In the genomic region with DNA sequence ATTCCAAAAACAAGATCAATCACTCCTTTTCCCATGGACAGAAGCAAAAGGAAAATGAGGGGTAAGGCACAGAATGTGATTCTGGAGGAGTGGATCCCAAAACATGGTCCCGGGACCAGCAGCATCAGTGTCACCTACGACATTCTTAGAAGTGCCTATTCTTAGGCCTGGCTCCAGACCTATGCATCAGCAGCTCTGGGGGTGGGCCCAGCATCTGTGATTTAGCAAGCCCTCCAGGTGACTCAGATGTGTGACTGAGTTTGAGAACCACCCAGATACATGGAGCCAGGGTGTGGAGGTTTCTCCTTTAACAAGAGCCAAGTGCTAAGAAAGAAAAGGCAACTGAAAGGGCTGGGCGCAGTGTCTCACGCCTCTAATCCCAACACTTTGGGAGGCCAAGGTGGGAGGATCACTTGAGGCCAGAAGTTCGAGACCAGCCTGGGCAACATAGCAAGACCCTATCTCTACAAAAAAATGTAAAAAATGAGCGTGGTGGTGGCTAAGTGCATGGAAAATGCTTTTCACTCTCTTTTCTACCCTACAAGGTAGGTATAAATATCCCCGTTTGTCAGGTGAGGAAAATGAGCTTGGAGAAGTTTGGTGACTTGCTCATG, we compare ENCODE assay signal across 23 cellular contexts. TPM values are rescaled to one million over a fixed set of nuclear protein-coding genes. Genes with fewer than 3 reads are reported as not detected.
DNase-seq lines count a peak whose midpoint lies in the region; ATAC-seq and TF ChIP-seq lines count a peak whose summit lies in the region.
"Had no signal": no experiment of that assay in that cellular context is flagged by ENCODE, and none has a peak within 500 bp of the region (broad histone marks: within the 10 kb centered on the region; RNA-seq: fewer than 3 reads in every experiment).

No MANE protein-coding gene starts in this region.

- no peak for DNase-seq in activated naive CD4-positive, alpha-beta T cell treated with anti-CD3 and anti-CD28 coated beads, Interleukin-2, amount 50 U/mL, for 72 hours (ENCODE audit: low spot score in 2 of 2)
- DNase-seq in activated naive CD4-positive, alpha-beta T cell treated with anti-CD3 and anti-CD28 coated beads, Interleukin-2, amount 10 ng/mL, durations not matched to agents 7 days and 5 days: no peak
- DNase-seq in NCI-H226 (peak; percentile 63), fibroblast of mammary gland (ENCODE audit: low read depth) (peak; percentile 78), adrenal gland (no peak), HK-2 (ENCODE audit: unreplicated experiment) (no peak)
- DNase-seq in stimulated activated effector memory CD8-positive, alpha-beta T cell treated with anti-CD3 and anti-CD28 coated beads, Interleukin-12 subunit alpha, Interleukin-12 subunit beta, amount 100 ng/mL, for 72 hours (ENCODE audit: low spot score in 2 of 2): no peak
- DNase-seq: activated CD8-positive, alpha-beta memory T cell treated with anti-CD3 and anti-CD28 coated beads, Interleukin-2, amount 10 ng/mL, durations not matched to agents 7 days and 5 days; activated gamma-delta T cell treated with Interleukin-2 at 50 U/mL for 16 hours; COR-L47; GF-D8; hippocampal formation; NCI-H1436; NCI-H2227 treated with DMSO at 0.1 percent for 48 hours; small intestine; stimulated activated naive CD4-positive, alpha-beta T cell treated with Interleukin-2 at 50 U/mL for 16 hours had no signal

- TF ChIP-seq CTCF in fibroblast of mammary gland (conservative IDR thresholded peaks at IDR 0.05; ENCODE audit: control insufficient read depth, insufficient read depth, low read depth, low read length) (no peak), adrenal gland (IDR thresholded peaks at IDR 0.05) (no peak)

- H3K4me1 ChIP-seq in adrenal gland (replicated peaks in 1 of 2): peaks cover 6 to 9% of the 10 kb centered on the region in 2 donors

- intact Hi-C loops in adrenal gland (cut with DNase I): no loop called here

- no peaks in the 10 kb centered on the region for H3K36me3 ChIP-seq in adrenal gland (replicated peaks in 1 of 2)

- no peak overlapping the region for H3K27ac ChIP-seq in adrenal gland
- H3K27ac ChIP-seq: KMS-11 had no signal

- no peak overlapping the region for H3K4me3 ChIP-seq in fibroblast of mammary gland (ENCODE audit: control insufficient read depth, low read depth, low read length)
- H3K4me3 ChIP-seq in adrenal gland: no peak overlapping the region

- H3K9me3 Mint-ChIP-seq in activated naive CD4-positive, alpha-beta T cell treated with anti-CD3 and anti-CD28 coated beads, Interleukin-2, amount 50 U/mL, for 72 hours: no peaks in the 10 kb centered on the region
- H3K9me3 Mint-ChIP-seq in activated naive CD4-positive, alpha-beta T cell treated with anti-CD3 and anti-CD28 coated beads, Interleukin-2, amount 10 ng/mL, durations not matched to agents 7 days and 5 days: no peaks in the 10 kb centered on the region
- no peaks in the 10 kb centered on the region for H3K9me3 Mint-ChIP-seq in stimulated activated effector memory CD8-positive, alpha-beta T cell treated with anti-CD3 and anti-CD28 coated beads, Interleukin-12 subunit alpha, Interleukin-12 subunit beta, amount 100 ng/mL, for 72 hours

- no peaks in the 10 kb centered on the region for H3K9me3 ChIP-seq in adrenal gland (replicated peaks in 1 of 3)

- H3K27me3 ChIP-seq in adrenal gland: no peaks in the 10 kb centered on the region

- peaks cover 34% of the 10 kb centered on the region for H3K27me3 Mint-ChIP-seq in activated naive CD4-positive, alpha-beta T cell treated with anti-CD3 and anti-CD28 coated beads, Interleukin-2, amount 10 ng/mL, durations not matched to agents 7 days and 5 days

- no peak overlapping the region for H3K27ac Mint-ChIP-seq in activated naive CD4-positive, alpha-beta T cell treated with anti-CD3 and anti-CD28 coated beads, Interleukin-2, amount 50 U/mL, for 72 hours
- no peak overlapping the region for H3K27ac Mint-ChIP-seq in activated naive CD4-positive, alpha-beta T cell treated with anti-CD3 and anti-CD28 coated beads, Interleukin-2, amount 10 ng/mL, durations not matched to agents 7 days and 5 days
- no peak overlapping the region for H3K27ac Mint-ChIP-seq in stimulated activated effector memory CD8-positive, alpha-beta T cell treated with anti-CD3 and anti-CD28 coated beads, Interleukin-12 subunit alpha, Interleukin-12 subunit beta, amount 100 ng/mL, for 72 hours
- H3K27ac Mint-ChIP-seq: activated CD8-positive, alpha-beta memory T cell treated with anti-CD3 and anti-CD28 coated beads, Interleukin-2, amount 10 ng/mL, durations not matched to agents 7 days and 5 days; brain; dendritic cell treated with granulocyte-macrophage colony-stimulating factor and Interleukin-4, amounts not matched to agents 40 ng/mL and 50 ng/mL, for 4 days had no signal

- ATAC-seq in activated naive CD4-positive, alpha-beta T cell treated with anti-CD3 and anti-CD28 coated beads, Interleukin-2, amount 50 U/mL, for 72 hours: peak; percentile 35 to 43
- peak; percentile 77 for ATAC-seq in stimulated activated effector memory CD8-positive, alpha-beta T cell treated with anti-CD3 and anti-CD28 coated beads, Interleukin-12 subunit alpha, Interleukin-12 subunit beta, amount 100 ng/mL, for 72 hours
- ATAC-seq in GM19035 (IDR thresholded peaks at IDR 0.05; ENCODE audit: unreplicated experiment): no peak
- ATAC-seq: activated CD8-positive, alpha-beta memory T cell treated with anti-CD3 and anti-CD28 coated beads, Interleukin-2, amount 10 ng/mL, durations not matched to agents 7 days and 5 days had no signal

- TF ChIP-seq POLR2A in adrenal gland (IDR thresholded peaks at IDR 0.05): no peak

- CTCF ChIA-PET in activated naive CD4-positive, alpha-beta T cell treated with anti-CD3 and anti-CD28 coated beads, Interleukin-2, amount 10 ng/mL, durations not matched to agents 7 days and 5 days (lab: Charles Lee): interaction anchor here (7.1 kb wide), 1 partner anchor 270 kb away, joined by 76 read pairs; no protein-coding TSS in a partner anchor

- WGBS in adrenal gland, 4 donors: 92 to 95% (median 93%) methylated on average over 7 of the region's 7 CpGs

- no peak overlapping the region for H3K4me3 Mint-ChIP-seq in activated naive CD4-positive, alpha-beta T cell treated with anti-CD3 and anti-CD28 coated beads, Interleukin-2, amount 10 ng/mL, durations not matched to agents 7 days and 5 days
- no peak overlapping the region for H3K4me3 Mint-ChIP-seq in stimulated activated effector memory CD8-positive, alpha-beta T cell treated with anti-CD3 and anti-CD28 coated beads, Interleukin-12 subunit alpha, Interleukin-12 subunit beta, amount 100 ng/mL, for 72 hours
- H3K4me3 Mint-ChIP-seq: activated CD8-positive, alpha-beta memory T cell treated with anti-CD3 and anti-CD28 coated beads, Interleukin-2, amount 10 ng/mL, durations not matched to agents 7 days and 5 days; brain; dendritic cell treated with granulocyte-macrophage colony-stimulating factor and Interleukin-4, amounts not matched to agents 40 ng/mL and 50 ng/mL, for 4 days had no signal

- H3K36me3 Mint-ChIP-seq in activated naive CD4-positive, alpha-beta T cell treated with anti-CD3 and anti-CD28 coated beads, Interleukin-2, amount 50 U/mL, for 72 hours: no peaks in the 10 kb centered on the region
- H3K36me3 Mint-ChIP-seq in activated naive CD4-positive, alpha-beta T cell treated with anti-CD3 and anti-CD28 coated beads, Interleukin-2, amount 10 ng/mL, durations not matched to agents 7 days and 5 days: no peaks in the 10 kb centered on the region
- no peaks in the 10 kb centered on the region for H3K36me3 Mint-ChIP-seq in stimulated activated effector memory CD8-positive, alpha-beta T cell treated with anti-CD3 and anti-CD28 coated beads, Interleukin-12 subunit alpha, Interleukin-12 subunit beta, amount 100 ng/mL, for 72 hours
- H3K36me3 Mint-ChIP-seq: activated CD8-positive, alpha-beta memory T cell treated with anti-CD3 and anti-CD28 coated beads, Interleukin-2, amount 10 ng/mL, durations not matched to agents 7 days and 5 days had no signal

- peaks cover 9% of the 10 kb centered on the region for H3K4me1 Mint-ChIP-seq in activated naive CD4-positive, alpha-beta T cell treated with anti-CD3 and anti-CD28 coated beads, Interleukin-2, amount 10 ng/mL, durations not matched to agents 7 days and 5 days
- peaks cover 7% of the 10 kb centered on the region for H3K4me1 Mint-ChIP-seq in stimulated activated effector memory CD8-positive, alpha-beta T cell treated with anti-CD3 and anti-CD28 coated beads, Interleukin-12 subunit alpha, Interleukin-12 subunit beta, amount 100 ng/mL, for 72 hours
- H3K4me1 Mint-ChIP-seq: brain had no signal

RNA-seq across cellular contexts. Expression of a gene that starts 17.1 kb away (rescaled TPM):
- 10 to 100 TPM; 43.5 to 57.2 TPM for total RNA-seq in activated naive CD4-positive, alpha-beta T cell treated with anti-CD3 and anti-CD28 coated beads, Interleukin-2, amount 50 U/mL, for 72 hours
- total RNA-seq in adrenal gland: 100 to 1,000 TPM; 118 to 156 (median 133) TPM
- 100 to 1,000 TPM; 161 to 214 (median 199) TPM for polyA plus RNA-seq in adrenal gland

RNA-seq across cellular contexts. Expression of a gene that starts 35.9 kb away (rescaled TPM):
- under 1 TPM in 1 of 2 donors, not detected in 1; 0.11 TPM for total RNA-seq in activated naive CD4-positive, alpha-beta T cell treated with anti-CD3 and anti-CD28 coated beads, Interleukin-2, amount 50 U/mL, for 72 hours
- not detected for total RNA-seq in adrenal gland
- polyA plus RNA-seq in adrenal gland: under 1 TPM in 1 of 3 donors, not detected in 2; 0.03 TPM
- total RNA-seq: activated CD8-positive, alpha-beta memory T cell treated with anti-CD3 and anti-CD28 coated beads, Interleukin-2, amount 10 ng/mL, durations not matched to agents 7 days and 5 days; osteocyte; SK-MEL-5 had no signal
- polyA plus RNA-seq: AG04450 had no signal

Comparison
In these comparisons a context has a peak if more than half of its experiments do, and no peak if none do; other contexts are left out.
1. DNase-seq: peak in NCI-H226 (single experiment) and fibroblast of mammary gland (single experiment); none in activated naive CD4-positive, alpha-beta T cell treated with anti-CD3 and anti-CD28 coated beads, Interleukin-2, amount 50 U/mL, for 72 hours (0 of 2), activated naive CD4-positive, alpha-beta T cell treated with anti-CD3 and anti-CD28 coated beads, Interleukin-2, amount 10 ng/mL, durations not matched to agents 7 days and 5 days (single experiment), stimulated activated effector memory CD8-positive, alpha-beta T cell treated with anti-CD3 and anti-CD28 coated beads, Interleukin-12 subunit alpha, Interleukin-12 subunit beta, amount 100 ng/mL, for 72 hours (0 of 2), adrenal gland (0 of 7) and HK-2 (single experiment).